Comparison of ENCODE assay signal across 16 cellular contexts in genomic region chr1:44694863-44695478, GRCh38. TPM values are rescaled to one million over a fixed set of nuclear protein-coding genes. Genes with fewer than 3 reads are reported as not detected.
A peak's percentile ranks its signal among the peaks of the same experiment; 100 is the strongest.
DNase-seq lines count a peak whose midpoint lies in the region; ATAC-seq and TF ChIP-seq lines count a peak whose summit lies in the region.
"Had no signal": no experiment of that assay in that cellular context is flagged by ENCODE, and none has a peak within 500 bp of the region (broad histone marks: within the 10 kb centered on the region; RNA-seq: fewer than 3 reads in every experiment).

No MANE protein-coding gene starts in this region.

- H3K4me1 Mint-ChIP-seq in natural killer cell: peaks cover 26 to 29% of the 10 kb centered on the region in 2 donors
- H3K4me1 Mint-ChIP-seq in natural killer cell treated with Interleukin-12 subunit alpha and Interleukin-12 subunit beta and Interleukin-15 and Interleukin-18, amount 100 ng/mL, for 72 hours (ENCODE audit: low read depth in 2 of 2): peaks cover 15 to 17% of the 10 kb centered on the region in 2 donors
- H3K4me1 Mint-ChIP-seq in activated CD4-positive, alpha-beta T cell treated with anti-CD3 and anti-CD28 coated beads, Interleukin-2, amount 10 ng/mL, durations not matched to agents 7 days and 5 days: peaks cover 20% of the 10 kb centered on the region
- H3K4me1 Mint-ChIP-seq: brain had no signal

- no peaks in the 10 kb centered on the region for H3K27me3 Mint-ChIP-seq in natural killer cell (ENCODE audit: low read depth in 2 of 2)
- H3K27me3 Mint-ChIP-seq in natural killer cell treated with Interleukin-12 subunit alpha and Interleukin-12 subunit beta and Interleukin-15 and Interleukin-18, amount 100 ng/mL, for 72 hours: peaks cover 0 to 7% of the 10 kb centered on the region in 2 donors
- H3K27me3 Mint-ChIP-seq in activated CD4-positive, alpha-beta T cell treated with anti-CD3 and anti-CD28 coated beads, Interleukin-2, amount 10 ng/mL, durations not matched to agents 7 days and 5 days: peaks cover 2% of the 10 kb centered on the region
- H3K27me3 Mint-ChIP-seq: brain, progenitor cell of endocrine pancreas had no signal

- TF ChIP-seq CTCF in natural killer cell (IDR thresholded peaks at IDR 0.05) (no peak), upper lobe of right lung (IDR thresholded peaks at IDR 0.05) (no peak)

- intact Hi-C loops in natural killer cell (cut with micrococcal nuclease): no loop called here
- intact Hi-C loops in upper lobe of right lung (cut with DNase I): no loop called here

- CTCF ChIA-PET in activated CD4-positive, alpha-beta T cell treated with anti-CD3 and anti-CD28 coated beads, Interleukin-2, amount 10 ng/mL, durations not matched to agents 7 days and 5 days (lab: Charles Lee): interaction anchor here (0.6 to 1.3 kb wide), 2 partner anchors 15 to 106 kb away, joined by 3 to 4 read pairs; no protein-coding TSS in a partner anchor

- no peaks in the 10 kb centered on the region for H3K9me3 ChIP-seq in upper lobe of right lung
- H3K9me3 ChIP-seq: A549 had no signal

- no peaks in the 10 kb centered on the region for H3K9me3 Mint-ChIP-seq in natural killer cell
- no peaks in the 10 kb centered on the region for H3K9me3 Mint-ChIP-seq in natural killer cell treated with Interleukin-12 subunit alpha and Interleukin-12 subunit beta and Interleukin-15 and Interleukin-18, amount 100 ng/mL, for 72 hours
- no peaks in the 10 kb centered on the region for H3K9me3 Mint-ChIP-seq in activated CD4-positive, alpha-beta T cell treated with anti-CD3 and anti-CD28 coated beads, Interleukin-2, amount 10 ng/mL, durations not matched to agents 7 days and 5 days
- H3K9me3 Mint-ChIP-seq: brain had no signal

- POLR2A ChIA-PET in activated CD4-positive, alpha-beta T cell treated with anti-CD3 and anti-CD28 coated beads, Interleukin-2, amount 10 ng/mL, durations not matched to agents 7 days and 5 days (lab: Charles Lee): no interaction called here

- no peak overlapping the region for H3K27ac ChIP-seq in upper lobe of right lung
- H3K27ac ChIP-seq: A549 had no signal

- no peaks in the 10 kb centered on the region for H3K36me3 Mint-ChIP-seq in natural killer cell
- H3K36me3 Mint-ChIP-seq in natural killer cell treated with Interleukin-12 subunit alpha and Interleukin-12 subunit beta and Interleukin-15 and Interleukin-18, amount 100 ng/mL, for 72 hours: no peaks in the 10 kb centered on the region
- no peaks in the 10 kb centered on the region for H3K36me3 Mint-ChIP-seq in activated CD4-positive, alpha-beta T cell treated with anti-CD3 and anti-CD28 coated beads, Interleukin-2, amount 10 ng/mL, durations not matched to agents 7 days and 5 days (ENCODE audit: low read depth)
- H3K36me3 Mint-ChIP-seq: brain had no signal

- H3K4me3 Mint-ChIP-seq in natural killer cell: no peak overlapping the region
- no peak overlapping the region for H3K4me3 Mint-ChIP-seq in natural killer cell treated with Interleukin-12 subunit alpha and Interleukin-12 subunit beta and Interleukin-15 and Interleukin-18, amount 100 ng/mL, for 72 hours
- H3K4me3 Mint-ChIP-seq in activated CD4-positive, alpha-beta T cell treated with anti-CD3 and anti-CD28 coated beads, Interleukin-2, amount 10 ng/mL, durations not matched to agents 7 days and 5 days: no peak overlapping the region
- H3K4me3 Mint-ChIP-seq: brain had no signal

- DNase-seq in natural killer cell (no peak), upper lobe of right lung (peak; percentile 15), medulla oblongata (ENCODE audit: extremely low spot score) (no peak)
- DNase-seq in natural killer cell treated with Interleukin-12 subunit alpha and Interleukin-12 subunit beta and Interleukin-15 and Interleukin-18, amount 100 ng/mL, for 72 hours (ENCODE audit: low spot score): no peak
- DNase-seq in activated CD4-positive, alpha-beta T cell treated with anti-CD3 and anti-CD28 coated beads, Interleukin-2, amount 10 ng/mL, durations not matched to agents 7 days and 5 days: no peak
- DNase-seq: DMS 273 treated with DMSO at 0.1 percent for 48 hours; hippocampal formation; mesenchymal stem cell; stimulated activated CD4-positive, alpha-beta T cell treated with anti-CD3 and anti-CD28 coated beads, Interleukin-4, amount 100 ng/mL, for 1 hour had no signal

- no peaks in the 10 kb centered on the region for H3K36me3 ChIP-seq in upper lobe of right lung

- no peak overlapping the region for H3K4me3 ChIP-seq in upper lobe of right lung
- H3K4me3 ChIP-seq: A549 had no signal

- ATAC-seq in natural killer cell: no peak
- no peak for ATAC-seq in natural killer cell treated with Interleukin-12 subunit alpha and Interleukin-12 subunit beta and Interleukin-15 and Interleukin-18, amount 100 ng/mL, for 72 hours
- peak; percentile 57 for ATAC-seq in GM21825 (IDR thresholded peaks at IDR 0.05; ENCODE audit: unreplicated experiment)
- ATAC-seq in HG03442 (IDR thresholded peaks at IDR 0.05; ENCODE audit: unreplicated experiment): peak; percentile 61
- no peak for ATAC-seq in upper lobe of right lung
- ATAC-seq in HG03025 (IDR thresholded peaks at IDR 0.05; ENCODE audit: low FRiP score, unreplicated experiment): no peak
- ATAC-seq: A549 had no signal

- H3K27ac Mint-ChIP-seq in natural killer cell: peak overlapping the region; percentile 91 to 96
- H3K27ac Mint-ChIP-seq in natural killer cell treated with Interleukin-12 subunit alpha and Interleukin-12 subunit beta and Interleukin-15 and Interleukin-18, amount 100 ng/mL, for 72 hours: no peak overlapping the region
- no peak overlapping the region for H3K27ac Mint-ChIP-seq in activated CD4-positive, alpha-beta T cell treated with anti-CD3 and anti-CD28 coated beads, Interleukin-2, amount 10 ng/mL, durations not matched to agents 7 days and 5 days
- H3K27ac Mint-ChIP-seq: brain, progenitor cell of endocrine pancreas had no signal

- no peaks in the 10 kb centered on the region for H3K4me1 ChIP-seq in upper lobe of right lung

- H3K27me3 ChIP-seq in upper lobe of right lung: no peaks in the 10 kb centered on the region

RNA-seq across cellular contexts. Expression of gene ARMH1, which starts 20.5 kb away (rescaled TPM):
- total RNA-seq in natural killer cell (10 to 100 TPM in 1 of 3 donors, 1 to 10 TPM in 2; 1.5 to 25.5 (median 5.0) TPM), upper lobe of right lung (5.9 TPM)
- 1 to 10 TPM; 1.8 to 8.7 TPM for total RNA-seq in natural killer cell treated with Interleukin-12 subunit alpha and Interleukin-12 subunit beta and Interleukin-15 and Interleukin-18, amount 100 ng/mL, for 72 hours
- 10 to 100 TPM; 47.4 to 50.7 TPM for total RNA-seq in activated CD4-positive, alpha-beta T cell treated with anti-CD3 and anti-CD28 coated beads, Interleukin-2, amount 10 ng/mL, durations not matched to agents 7 days and 5 days
- total RNA-seq: endothelial cell of umbilical vein had no signal

RNA-seq across cellular contexts. Expression of gene TMEM53, which starts 20.7 kb away (rescaled TPM):
- total RNA-seq in natural killer cell (1 to 10 TPM; 2.2 to 3.8 (median 3.3) TPM), upper lobe of right lung (13.9 TPM)
- 1 to 10 TPM; 2.8 to 3.8 TPM for total RNA-seq in natural killer cell treated with Interleukin-12 subunit alpha and Interleukin-12 subunit beta and Interleukin-15 and Interleukin-18, amount 100 ng/mL, for 72 hours
- total RNA-seq in activated CD4-positive, alpha-beta T cell treated with anti-CD3 and anti-CD28 coated beads, Interleukin-2, amount 10 ng/mL, durations not matched to agents 7 days and 5 days: 1 to 10 TPM; 3.0 to 3.5 TPM

RNA-seq across cellular contexts. Expression of gene RNU5D-1, which starts 36.0 kb away (rescaled TPM):
- total RNA-seq in natural killer cell (not detected), upper lobe of right lung (not detected)
- total RNA-seq in natural killer cell treated with Interleukin-12 subunit alpha and Interleukin-12 subunit beta and Interleukin-15 and Interleukin-18, amount 100 ng/mL, for 72 hours: not detected
- not detected for total RNA-seq in activated CD4-positive, alpha-beta T cell treated with anti-CD3 and anti-CD28 coated beads, Interleukin-2, amount 10 ng/mL, durations not matched to agents 7 days and 5 days
- total RNA-seq: endothelial cell of umbilical vein, progenitor cell of endocrine pancreas had no signal

RNA-seq across cellular contexts. Expression of gene KIF2C, which starts 44.7 kb away (rescaled TPM):
- total RNA-seq in natural killer cell (1 to 10 TPM in 1 of 3 donors, under 1 TPM in 2; 0.59 to 1.3 (median 0.93) TPM), upper lobe of right lung (0.93 TPM)
- 10 to 100 TPM; 44.5 to 97.0 TPM for total RNA-seq in natural killer cell treated with Interleukin-12 subunit alpha and Interleukin-12 subunit beta and Interleukin-15 and Interleukin-18, amount 100 ng/mL, for 72 hours
- 100 to 1,000 TPM; 110 to 121 TPM for total RNA-seq in activated CD4-positive, alpha-beta T cell treated with anti-CD3 and anti-CD28 coated beads, Interleukin-2, amount 10 ng/mL, durations not matched to agents 7 days and 5 days

Comparison
In these comparisons a context has a peak if more than half of its experiments do, and no peak if none do; other contexts are left out.
1. H3K27ac Mint-ChIP-seq: peak in natural killer cell (2 of 2); none in natural killer cell treated with Interleukin-12 subunit alpha and Interleukin-12 subunit beta and Interleukin-15 and Interleukin-18, amount 100 ng/mL, for 72 hours (0 of 2) and activated CD4-positive, alpha-beta T cell treated with anti-CD3 and anti-CD28 coated beads, Interleukin-2, amount 10 ng/mL, durations not matched to agents 7 days and 5 days (single experiment).
2. ATAC-seq: peak in GM21825 (single experiment) and HG03442 (single experiment); none in natural killer cell (0 of 3), natural killer cell treated with Interleukin-12 subunit alpha and Interleukin-12 subunit beta and Interleukin-15 and Interleukin-18, amount 100 ng/mL, for 72 hours (0 of 2), upper lobe of right lung (single experiment) and HG03025 (single experiment).